Comparison of ENCODE assay signal across 11 cellular contexts in the genomic region with DNA sequence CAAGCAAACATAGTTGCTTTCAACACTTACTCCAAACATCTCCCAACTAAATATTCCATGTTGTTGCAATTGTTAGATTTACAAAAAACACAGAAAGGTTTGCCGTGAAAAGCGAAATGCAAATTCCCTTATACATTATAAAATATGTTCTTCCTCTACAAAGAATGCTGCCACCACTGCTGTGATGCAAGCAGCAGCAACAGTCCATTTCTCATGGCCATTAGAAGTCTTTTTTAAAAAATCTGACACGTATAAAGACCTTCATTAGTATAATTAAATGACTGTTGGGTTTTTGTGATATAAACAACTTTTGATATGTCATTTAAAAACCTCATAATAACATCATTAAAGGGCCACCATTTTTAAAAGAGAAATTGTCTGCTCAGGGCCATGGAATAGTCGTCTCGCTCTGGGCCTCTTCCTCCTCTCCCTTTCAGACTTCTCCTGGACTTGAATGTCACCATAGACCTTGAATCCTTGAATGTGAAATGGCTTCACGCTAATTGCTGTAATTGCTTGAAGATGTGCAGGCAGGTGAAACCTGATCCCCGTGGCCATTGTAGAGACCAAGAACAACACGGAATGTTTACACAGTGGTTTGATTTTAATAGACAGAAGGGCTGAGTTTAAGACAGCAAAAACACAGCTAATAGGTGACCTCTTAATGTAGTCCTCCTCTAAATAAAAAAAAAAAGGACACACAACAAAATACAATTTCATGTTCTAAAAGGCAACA.
DNase-seq lines count a peak whose midpoint lies in the region; ATAC-seq and TF ChIP-seq lines count a peak whose summit lies in the region.
"Had no signal": no experiment of that assay in that cellular context is flagged by ENCODE, and none has a peak within 500 bp of the region (broad histone marks: within the 10 kb centered on the region; RNA-seq: fewer than 3 reads in every experiment).

No MANE protein-coding gene starts in this region.

- no peaks in the 10 kb centered on the region for H3K27me3 ChIP-seq in spleen (replicated peaks in 1 of 7)

- no peak for TF ChIP-seq POLR2A in spleen (IDR thresholded peaks at IDR 0.05)

- DNase-seq in DMS153 (lab: John Stamatoyannopoulos, UW), result peak; percentile 22
- DNase-seq in DMS153 treated with DMSO at 0.1 percent for 48 hours (lab: John Stamatoyannopoulos, UW; ENCODE audit: unreplicated experiment), result no peak
- DNase-seq in NCI-H1417 (lab: John Stamatoyannopoulos, UW), result peak; percentile 58 to 93 (median 72)
- DNase-seq in activated naive CD8-positive, alpha-beta T cell treated with anti-CD3 and anti-CD28 coated beads for 36 hours, result no peak
- DNase-seq in nephron progenitor cell, result peak; percentile 36
- no peak for DNase-seq in NCI-H1694 treated with DMSO at 0.1 percent for 48 hours (lab: John Stamatoyannopoulos, UW)
- no peak for DNase-seq in spleen
- DNase-seq: activated naive CD4-positive, alpha-beta T cell; immature natural killer cell; NCI-H524 treated with DMSO at 0.1 percent for 48 hours had no signal

- no peak for ATAC-seq in GM21390 (IDR thresholded peaks at IDR 0.05; ENCODE audit: unreplicated experiment)

- peak overlapping the region in 1 of 8 donors; percentile 91 for H3K27ac ChIP-seq in spleen

- H3K4me3 Mint-ChIP-seq in activated naive CD8-positive, alpha-beta T cell treated with anti-CD3 and anti-CD28 coated beads for 36 hours, result no peak overlapping the region
- H3K4me3 Mint-ChIP-seq in nephron progenitor cell, result peak overlapping the region; percentile 66
- H3K4me3 Mint-ChIP-seq: immature natural killer cell had no signal

- H3K9me3 ChIP-seq in spleen, result no peaks in the 10 kb centered on the region

- H3K36me3 Mint-ChIP-seq in activated naive CD8-positive, alpha-beta T cell treated with anti-CD3 and anti-CD28 coated beads for 36 hours, result peaks cover 46% of the 10 kb centered on the region
- H3K36me3 Mint-ChIP-seq in nephron progenitor cell (ENCODE audit: low read depth), result no peaks in the 10 kb centered on the region

- no peak for TF ChIP-seq CTCF in nephron progenitor cell (IDR thresholded peaks at IDR 0.05)
- TF ChIP-seq CTCF in spleen (IDR thresholded peaks at IDR 0.05 in 8 of 11, conservative IDR thresholded peaks at IDR 0.05 in 3 of 11), result no peak

- no peaks in the 10 kb centered on the region for H3K36me3 ChIP-seq in spleen

- peaks cover 65% of the 10 kb centered on the region for H3K4me1 Mint-ChIP-seq in activated naive CD8-positive, alpha-beta T cell treated with anti-CD3 and anti-CD28 coated beads for 36 hours
- peaks cover 99% of the 10 kb centered on the region for H3K4me1 Mint-ChIP-seq in nephron progenitor cell

- H3K4me3 ChIP-seq in spleen, result no peak overlapping the region

- H3K27me3 Mint-ChIP-seq in activated naive CD8-positive, alpha-beta T cell treated with anti-CD3 and anti-CD28 coated beads for 36 hours, result no peaks in the 10 kb centered on the region
- no peaks in the 10 kb centered on the region for H3K27me3 Mint-ChIP-seq in nephron progenitor cell (ENCODE audit: low read depth, poor library complexity)

- 89 to 95% (median 93%) methylated on average over 8 of the region's 8 CpGs for WGBS in spleen, 5 donors

- H3K27ac Mint-ChIP-seq in activated naive CD8-positive, alpha-beta T cell treated with anti-CD3 and anti-CD28 coated beads for 36 hours, result peak overlapping the region; percentile 81
- H3K27ac Mint-ChIP-seq in nephron progenitor cell, result peak overlapping the region; percentile 89

- H3K9me3 Mint-ChIP-seq in activated naive CD8-positive, alpha-beta T cell treated with anti-CD3 and anti-CD28 coated beads for 36 hours, result no peaks in the 10 kb centered on the region
- H3K9me3 Mint-ChIP-seq in nephron progenitor cell, result no peaks in the 10 kb centered on the region
- H3K9me3 Mint-ChIP-seq: immature natural killer cell had no signal

- peaks cover 23 to 73% (median 41%) of the 10 kb centered on the region in 6 donors for H3K4me1 ChIP-seq in spleen

- intact Hi-C loops in spleen (cut with DNase I; ENCODE audit: low total_unique reads), result no loop called here

Comparison
In these comparisons a context has a peak if more than half of its experiments do, and no peak if none do; other contexts are left out.
1. DNase-seq: peak in DMS153 (single experiment), NCI-H1417 (3 of 3) and nephron progenitor cell (single experiment); none in DMS153 treated with DMSO at 0.1 percent for 48 hours (single experiment), activated naive CD8-positive, alpha-beta T cell treated with anti-CD3 and anti-CD28 coated beads for 36 hours (single experiment), NCI-H1694 treated with DMSO at 0.1 percent for 48 hours (single experiment) and spleen (single experiment).